12 cellular contexts compared by ENCODE assay signal in the genomic region with DNA sequence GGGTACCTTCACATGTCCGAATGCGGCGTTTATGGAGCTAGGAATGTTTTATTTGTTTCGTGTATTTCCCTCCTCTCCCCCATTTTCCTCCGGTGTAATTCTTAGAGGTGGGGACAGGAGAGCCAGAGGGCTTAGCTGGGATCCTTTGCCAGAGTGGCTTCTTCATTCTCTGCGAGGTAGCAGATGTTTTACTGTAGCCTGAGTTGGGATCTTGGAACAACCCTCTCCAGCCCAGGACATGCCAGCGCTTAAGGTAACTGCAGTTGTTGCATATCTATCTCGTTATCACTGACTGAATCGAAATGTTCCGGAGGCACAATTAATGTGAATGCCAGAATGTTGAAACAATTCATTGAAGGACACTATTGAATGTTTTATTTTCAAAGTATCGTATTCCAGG. TPM values are rescaled to one million over a fixed set of nuclear protein-coding genes. Genes with fewer than 3 reads are reported as not detected.
DNase-seq lines count a peak whose midpoint lies in the region; ATAC-seq and TF ChIP-seq lines count a peak whose summit lies in the region.
"Had no signal": no experiment of that assay in that cellular context is flagged by ENCODE, and none has a peak within 500 bp of the region (broad histone marks: within the 10 kb centered on the region; RNA-seq: fewer than 3 reads in every experiment).

No MANE protein-coding gene starts in this region.

- CTCF ChIA-PET in Caco-2 (lab: Charles Lee) (interaction anchor here (0.6 to 1.8 kb wide), 5 partner anchors 34 to 269 kb away, joined by 3 to 6 read pairs (median 3); no protein-coding TSS in a partner anchor), IMR-90 (lab: Yijun Ruan, JAX) (interaction anchor here (1.1 kb wide), 1 partner anchor 161 kb away, joined by 4 read pairs; no protein-coding TSS in a partner anchor)

- H2BK20ac ChIP-seq in IMR-90 (ENCODE audit: low read depth, low read length) = no peak overlapping the region

- no peak overlapping the region for H2BK120ac ChIP-seq in IMR-90 (ENCODE audit: low read depth, low read length)

- BruUV-seq in Caco-2 (replicated peaks; lab: Mats Ljungman, UMichigan) (no TSS peak), IMR-90 (replicated peaks; lab: Mats Ljungman, UMichigan) (no TSS peak)

- in situ Hi-C loops in IMR-90 (cut with MboI; ENCODE audit: low sequenced_read_pairs) = no loop called here

- H3K4ac ChIP-seq in IMR-90 (ENCODE audit: low read depth, low read length) = no peak overlapping the region

- H3K36me3 Mint-ChIP-seq in Caco-2 (ENCODE audit: insufficient read depth, unreplicated experiment) (no peaks in the 10 kb centered on the region), endodermal cell (ENCODE audit: low read depth) (no peaks in the 10 kb centered on the region), mesothelial cell of epicardium (no peaks in the 10 kb centered on the region)
- no peaks in the 10 kb centered on the region for H3K36me3 Mint-ChIP-seq in activated CD4-positive, alpha-beta T cell treated with anti-CD3 and anti-CD28 coated beads, Interleukin-2, amount 10 ng/mL, durations not matched to agents 24 days and 14 days (ENCODE audit: low read depth)

- H3K4me3 ChIP-seq in Caco-2 (ENCODE audit: low read depth, low read length) (peak overlapping the region; percentile 49), IMR-90 (ENCODE audit: insufficient read depth, low read depth, low read length) (no peak overlapping the region), endodermal cell (ENCODE audit: low read length) (peak overlapping the region; percentile 68), WERI-Rb-1 (ENCODE audit: low read depth, low read length) (no peak overlapping the region)

- no peaks in the 10 kb centered on the region for H3K9me1 ChIP-seq in IMR-90 (ENCODE audit: insufficient read depth, low read length)

- no peak overlapping the region for H2AK5ac ChIP-seq in IMR-90 (ENCODE audit: low read depth, low read length)

- H3K23ac ChIP-seq in IMR-90 (ENCODE audit: low read depth, low read length) = no peak overlapping the region

- no peaks in the 10 kb centered on the region for H3K27me3 Mint-ChIP-seq in Caco-2 (ENCODE audit: insufficient read depth, unreplicated experiment)
- H3K27me3 Mint-ChIP-seq in endodermal cell (ENCODE audit: insufficient read depth) = peaks cover 19% of the 10 kb centered on the region
- no peaks in the 10 kb centered on the region for H3K27me3 Mint-ChIP-seq in mesothelial cell of epicardium (ENCODE audit: low read depth)
- peaks cover 21% of the 10 kb centered on the region for H3K27me3 Mint-ChIP-seq in activated CD4-positive, alpha-beta T cell treated with anti-CD3 and anti-CD28 coated beads, Interleukin-2, amount 10 ng/mL, durations not matched to agents 24 days and 14 days

- no peak overlapping the region for H2AK9ac ChIP-seq in IMR-90 (replicated peaks; ENCODE audit: low read depth, low read length, poor library complexity)

- H3K9me3 Mint-ChIP-seq in Caco-2 (ENCODE audit: unreplicated experiment) (no peaks in the 10 kb centered on the region), endodermal cell (peaks cover 51% of the 10 kb centered on the region), mesothelial cell of epicardium (peaks cover 27% of the 10 kb centered on the region)
- no peaks in the 10 kb centered on the region for H3K9me3 Mint-ChIP-seq in activated CD4-positive, alpha-beta T cell treated with anti-CD3 and anti-CD28 coated beads, Interleukin-2, amount 10 ng/mL, durations not matched to agents 24 days and 14 days

- TF ChIP-seq CTCF in Caco-2 (IDR thresholded peaks at IDR 0.05; ENCODE audit: insufficient read depth in 1 of 2, low read depth in 1 of 2, low read length in 1 of 2, severe bottlenecking in 1 of 2, unreplicated experiment in 1 of 2) (no peak), IMR-90 (conservative IDR thresholded peaks at IDR 0.05; ENCODE audit: low read depth, low read length) (no peak), endodermal cell (conservative IDR thresholded peaks at IDR 0.05) (no peak), mesothelial cell of epicardium (IDR thresholded peaks at IDR 0.05; ENCODE audit: unreplicated experiment) (no peak), WERI-Rb-1 (IDR thresholded peaks at IDR 0.05; ENCODE audit: low read depth, low read length) (no peak)

- WGBS in IMR-90 (ENCODE audit: extremely low coverage in 2 of 2, insufficient read length in 1 of 2), 2 experiments = no CpG with 5 or more reads among the region's 11 CpGs
- 41% methylated on average over 6 of the region's 11 CpGs; no CpG with 5 or more reads in 1 of the 2 experiments for WGBS in endodermal cell (ENCODE audit: insufficient coverage in 1 of 2, insufficient read length in 1 of 2), 2 experiments

- H3K27ac Mint-ChIP-seq in Caco-2 (ENCODE audit: unreplicated experiment) = no peak overlapping the region
- no peak overlapping the region for H3K27ac Mint-ChIP-seq in endodermal cell
- H3K27ac Mint-ChIP-seq in mesothelial cell of epicardium = peak overlapping the region; percentile 21
- H3K27ac Mint-ChIP-seq in activated CD4-positive, alpha-beta T cell treated with anti-CD3 and anti-CD28 coated beads, Interleukin-2, amount 10 ng/mL, durations not matched to agents 24 days and 14 days = no peak overlapping the region

- H3K56ac ChIP-seq in IMR-90 (ENCODE audit: extremely low read depth, insufficient read depth, low read length) = no peak overlapping the region

- H2BK15ac ChIP-seq in IMR-90 (ENCODE audit: low read depth, low read length) = no peak overlapping the region

- no peaks in the 10 kb centered on the region for H3K79me1 ChIP-seq in IMR-90 (ENCODE audit: low read depth in 1 of 2, low read length in 2 of 2)

- no peak overlapping the region for H4K5ac ChIP-seq in IMR-90 (ENCODE audit: low read depth, low read length)

- H2BK5ac ChIP-seq in IMR-90 (ENCODE audit: low read depth, low read length, poor library complexity, severe bottlenecking) = no peak overlapping the region

- H3K27ac ChIP-seq in IMR-90 (ENCODE audit: insufficient read depth, low read length) = no peak overlapping the region
- H3K27ac ChIP-seq in endodermal cell (ENCODE audit: low read depth, low read length) = no peak overlapping the region
- H3K27ac ChIP-seq in WERI-Rb-1 = no peak overlapping the region
- H3K27ac ChIP-seq: ascending aorta had no signal

- no peaks in the 10 kb centered on the region for H3K4me1 ChIP-seq in Caco-2
- no peaks in the 10 kb centered on the region for H3K4me1 ChIP-seq in IMR-90 (ENCODE audit: control insufficient read depth, insufficient read depth, low read length)
- no peaks in the 10 kb centered on the region for H3K4me1 ChIP-seq in endodermal cell (ENCODE audit: control insufficient read depth, insufficient read depth, low read length)
- H3K4me1 ChIP-seq: ascending aorta had no signal

- TF ChIP-seq POLR2A in IMR-90 (IDR thresholded peaks at IDR 0.05; ENCODE audit: low read depth, low read length) = no peak

- intact Hi-C loops in Caco-2 (cut with micrococcal nuclease; ENCODE audit: unreplicated experiment) (loop anchor here (5.0 kb wide), 2 partner anchors 59 to 271 kb away; partner anchors contain the start of gene DYNLT3), IMR-90 (cut with micrococcal nuclease) (no loop called here)
- intact Hi-C loops in activated CD4-positive, alpha-beta T cell treated with anti-CD3 and anti-CD28 coated beads, Interleukin-2, amount 10 ng/mL, durations not matched to agents 24 days and 14 days (cut with micrococcal nuclease) = no loop called here

- H3K9ac ChIP-seq in IMR-90 (ENCODE audit: low read depth, low read length) = no peak overlapping the region
- no peak overlapping the region for H3K9ac ChIP-seq in endodermal cell (ENCODE audit: extremely low read depth, low read length, poor library complexity, severe bottlenecking)

- no peaks in the 10 kb centered on the region for H3K4me1 Mint-ChIP-seq in Caco-2 (ENCODE audit: low read depth, unreplicated experiment)
- H3K4me1 Mint-ChIP-seq in endodermal cell = peaks cover 4% of the 10 kb centered on the region
- peaks cover 5% of the 10 kb centered on the region for H3K4me1 Mint-ChIP-seq in mesothelial cell of epicardium
- H3K4me1 Mint-ChIP-seq in activated CD4-positive, alpha-beta T cell treated with anti-CD3 and anti-CD28 coated beads, Interleukin-2, amount 10 ng/mL, durations not matched to agents 24 days and 14 days = no peaks in the 10 kb centered on the region

- no peak for ATAC-seq in IMR-90 (ENCODE audit: low read depth)
- ATAC-seq: naive thymus-derived CD4-positive, alpha-beta T cell had no signal

- dilution Hi-C loops in IMR-90 (cut with HindIII; ENCODE audit: low sequenced_read_pairs, unreplicated experiment) = no loop called here

- no peaks in the 10 kb centered on the region for H3K9me3 ChIP-seq in Caco-2
- H3K9me3 ChIP-seq in IMR-90 (ENCODE audit: control insufficient read depth, insufficient read depth, low read length) = no peaks in the 10 kb centered on the region
- H3K9me3 ChIP-seq in endodermal cell (ENCODE audit: control insufficient read depth, low read length) = no peaks in the 10 kb centered on the region
- no peaks in the 10 kb centered on the region for H3K9me3 ChIP-seq in WERI-Rb-1 (ENCODE audit: severe bottlenecking)
- H3K9me3 ChIP-seq: ascending aorta had no signal

- H2AFZ ChIP-seq in IMR-90 (replicated peaks; ENCODE audit: low read length, poor library complexity) = no peak overlapping the region

- no peak for TF ChIP-seq RAD21 in IMR-90 (IDR thresholded peaks at IDR 0.05; ENCODE audit: low read length)

- no peak overlapping the region for H3K18ac ChIP-seq in IMR-90 (ENCODE audit: low read depth, low read length)

- H3K36me3 ChIP-seq in Caco-2 (ENCODE audit: control insufficient read depth, insufficient read depth, low read length) = no peaks in the 10 kb centered on the region
- no peaks in the 10 kb centered on the region for H3K36me3 ChIP-seq in IMR-90 (ENCODE audit: control insufficient read depth, insufficient read depth, low read length)
- H3K36me3 ChIP-seq in endodermal cell (ENCODE audit: control insufficient read depth, insufficient read depth, low read length) = no peaks in the 10 kb centered on the region
- no peaks in the 10 kb centered on the region for H3K36me3 ChIP-seq in WERI-Rb-1
- H3K36me3 ChIP-seq: ascending aorta had no signal

- H4K8ac ChIP-seq in IMR-90 (ENCODE audit: low read depth in 2 of 2, low read length in 2 of 2) = no peak overlapping the region

- H3K27me3 ChIP-seq in Caco-2 (replicated peaks; ENCODE audit: control insufficient read depth, insufficient read depth, low read length) (no peaks in the 10 kb centered on the region), IMR-90 (ENCODE audit: control insufficient read depth, insufficient read depth, low read length) (no peaks in the 10 kb centered on the region), endodermal cell (ENCODE audit: control insufficient read depth, insufficient read depth, low read length, poor library complexity, severe bottlenecking) (peaks cover 9% of the 10 kb centered on the region), WERI-Rb-1 (ENCODE audit: insufficient read depth, low read depth, severe bottlenecking) (peaks cover 19% of the 10 kb centered on the region)
- H3K27me3 ChIP-seq: ascending aorta had no signal

- H3K14ac ChIP-seq in IMR-90 (replicated peaks; ENCODE audit: low read depth, low read length) = no peak overlapping the region

- DNase-seq in Caco-2 (no peak), IMR-90 (no peak), endodermal cell (no peak), mesothelial cell of epicardium (ENCODE audit: low spot score in 2 of 2, unreplicated experiment in 2 of 2) (no peak), NCI-H1092 treated with DMSO at 0.1 percent for 48 hours (lab: John Stamatoyannopoulos, UW) (no peak), WERI-Rb-1 (no peak), UCSD-AML1 (lab: John Stamatoyannopoulos, UW; ENCODE audit: unreplicated experiment) (no peak)
- DNase-seq in activated CD4-positive, alpha-beta T cell treated with anti-CD3 and anti-CD28 coated beads, Interleukin-2, amount 10 ng/mL, durations not matched to agents 24 days and 14 days = no peak
- DNase-seq: activated CD4-positive, alpha-beta T cell treated with anti-CD3 and anti-CD28 coated beads for 1 hour; naive thymus-derived CD4-positive, alpha-beta T cell; small intestine had no signal

- peak overlapping the region; percentile 92; the same call in 1 of the 2 replicates for H3K4me2 ChIP-seq in IMR-90 (ENCODE audit: low read depth, low read length)

- H3K4me3 Mint-ChIP-seq in Caco-2 (ENCODE audit: unreplicated experiment) = peak overlapping the region; percentile 82
- H3K4me3 Mint-ChIP-seq in endodermal cell = peak overlapping the region; percentile 64
- H3K4me3 Mint-ChIP-seq in mesothelial cell of epicardium = peak overlapping the region; percentile 72
- H3K4me3 Mint-ChIP-seq in activated CD4-positive, alpha-beta T cell treated with anti-CD3 and anti-CD28 coated beads, Interleukin-2, amount 10 ng/mL, durations not matched to agents 24 days and 14 days = no peak overlapping the region

- no peak overlapping the region for H4K91ac ChIP-seq in IMR-90 (ENCODE audit: insufficient read depth, low read depth, low read length)

- POLR2A ChIA-PET in Caco-2 (lab: Charles Lee) = no interaction called here
- POLR2A ChIA-PET in IMR-90 (lab: Charles Lee; ENCODE audit: unreplicated experiment) = no interaction called here

- H4K20me1 ChIP-seq in IMR-90 (ENCODE audit: insufficient read depth, low read length) = no peaks in the 10 kb centered on the region

RNA-seq across cellular contexts. Expression of gene DYNLT3, which starts 59.0 kb away (rescaled TPM):
- total RNA-seq in Caco-2 (2022) (26.9 and 27.5 TPM in 2 replicates), IMR-90 (2012; rRNA removed) (18.8 and 38.3 TPM in 2 replicates), endodermal cell (10 to 100 TPM; 14.3 to 15.4 TPM), mesothelial cell of epicardium (10.6 to 13.0 TPM (median 10.8 TPM) in 3 replicates)
- 8.9 and 15.7 TPM in 2 replicates for polyA plus RNA-seq in IMR-90 (2012; rRNA removed)
- polyA plus RNA-seq in IMR-90 (2012; cell fraction: cytosol; rRNA removed) = 4.0 and 4.2 TPM in 2 replicates
- polyA plus RNA-seq in IMR-90 (2012; cell fraction: nucleus; rRNA removed; ENCODE audit: low replicate concordance) = 1.2 and 5.3 TPM in 2 replicates
- polyA plus RNA-seq in endodermal cell (2013, experiment 1 of 2) = 8.7 TPM
- 9.3 TPM for polyA plus RNA-seq in endodermal cell (2013, experiment 2 of 2)
- 13.3 and 14.5 TPM in 2 replicates for total RNA-seq in activated CD4-positive, alpha-beta T cell treated with anti-CD3 and anti-CD28 coated beads, Interleukin-2, amount 10 ng/mL, durations not matched to agents 24 days and 14 days

Comparison
In these comparisons a context has a peak if more than half of its experiments do, and no peak if none do; other contexts are left out.
1. H3K4me3 ChIP-seq: peak in Caco-2 (single experiment) and endodermal cell (single experiment); none in IMR-90 (single experiment) and WERI-Rb-1 (single experiment).